In genomic region chr15:79185199-79185598, GRCh38 we compare ENCODE assay signal across 9 cellular contexts.
A peak's percentile ranks its signal among the peaks of the same experiment; 100 is the strongest.
DNase-seq lines count a peak whose midpoint lies in the region; FAIRE-seq and TF ChIP-seq lines count a peak whose summit lies in the region.
"Had no signal": no experiment of that assay in that cellular context is flagged by ENCODE, and none has a peak within 500 bp of the region (broad histone marks: within the 10 kb centered on the region; RNA-seq: fewer than 3 reads in every experiment).

No MANE protein-coding gene starts in this region.

- no peaks in the 10 kb centered on the region for H3K79me2 ChIP-seq in Loucy (ENCODE audit: insufficient read depth, low read length)

- H3K27me3 ChIP-seq in Loucy (ENCODE audit: insufficient read depth, low read length, poor library complexity, severe bottlenecking) (no peaks in the 10 kb centered on the region), bronchial epithelial cell (ENCODE audit: control insufficient read depth, insufficient read depth, low read length) (peaks cover under 1% of the 10 kb centered on the region)

- no peak overlapping the region for H3K27ac Mint-ChIP-seq in chondrocyte (ENCODE audit: unreplicated experiment)
- H3K27ac Mint-ChIP-seq: mesothelial cell of epicardium had no signal

- H3K9ac ChIP-seq in Loucy (ENCODE audit: low read depth, low read length, poor library complexity, severe bottlenecking) = no peak overlapping the region

- no peaks in the 10 kb centered on the region for H3K36me3 ChIP-seq in Loucy (ENCODE audit: insufficient read depth, low read length)
- no peaks in the 10 kb centered on the region for H3K36me3 ChIP-seq in bronchial epithelial cell (ENCODE audit: control insufficient read depth, insufficient read depth, low read length)

- no peaks in the 10 kb centered on the region for H4K20me1 ChIP-seq in Loucy (ENCODE audit: insufficient read depth, low read length, poor library complexity, severe bottlenecking)

- no peak overlapping the region for H3K4me2 ChIP-seq in Loucy (ENCODE audit: low read depth, low read length, poor library complexity, severe bottlenecking)

- TF ChIP-seq CTCF in GM12864 (IDR thresholded peaks at IDR 0.05; ENCODE audit: low read depth, low read length, missing control alignments) (peak; percentile 59), Loucy (conservative IDR thresholded peaks at IDR 0.05; ENCODE audit: low read length) (peak; percentile 50), bronchial epithelial cell (IDR thresholded peaks at IDR 0.05; ENCODE audit: insufficient read depth, low read length, severe bottlenecking) (peak; percentile 43), chondrocyte (IDR thresholded peaks at IDR 0.05) (no peak)

- peaks cover 3% of the 10 kb centered on the region for H3K4me1 Mint-ChIP-seq in chondrocyte (ENCODE audit: low read depth)
- H3K4me1 Mint-ChIP-seq: mesothelial cell of epicardium had no signal

- no peaks in the 10 kb centered on the region for H3K4me1 ChIP-seq in Loucy (ENCODE audit: insufficient read depth, low read length, poor library complexity, severe bottlenecking)

- no peaks in the 10 kb centered on the region for H3K36me3 Mint-ChIP-seq in chondrocyte (ENCODE audit: low read depth)
- H3K36me3 Mint-ChIP-seq: mesothelial cell of epicardium had no signal

- no peak overlapping the region for H3K4me3 Mint-ChIP-seq in chondrocyte (ENCODE audit: unreplicated experiment)
- H3K4me3 Mint-ChIP-seq: mesothelial cell of epicardium had no signal

- H3K9me3 Mint-ChIP-seq in chondrocyte (ENCODE audit: low read depth) = no peaks in the 10 kb centered on the region
- H3K9me3 Mint-ChIP-seq: mesothelial cell of epicardium had no signal

- FAIRE-seq in bronchial epithelial cell (lab: Jason Lieb, UNC) = no peak

- H3K9me2 ChIP-seq in Loucy (replicated peaks; ENCODE audit: low read depth, low read length) = no peaks in the 10 kb centered on the region

- H3K27me3 Mint-ChIP-seq in chondrocyte (ENCODE audit: low read depth) = peaks cover 13% of the 10 kb centered on the region

- DNase-seq in GM12864 (ENCODE audit: low read depth) (no peak), bronchial epithelial cell (ENCODE audit: low read depth) (no peak), UCSD-AML1 (lab: John Stamatoyannopoulos, UW; ENCODE audit: unreplicated experiment) (no peak), retina (no peak), activated gamma-delta T cell treated with Interleukin-2 at 50 U/mL for 16 hours (no peak), chondrocyte (ENCODE audit: low spot score) (no peak)
- DNase-seq in stimulated activated CD4-positive, alpha-beta T cell treated with anti-CD3 and anti-CD28 coated beads, Interleukin-15, amount 100 ng/mL, for 24 hours = peak; percentile 52

- H3F3A ChIP-seq in Loucy (ENCODE audit: low read depth) = no peaks in the 10 kb centered on the region

- H3K4me3 ChIP-seq in GM12864 (ENCODE audit: low read depth, low read length) = no peak overlapping the region
- no peak overlapping the region for H3K4me3 ChIP-seq in Loucy (ENCODE audit: low read length, poor library complexity, severe bottlenecking)
- no peak overlapping the region for H3K4me3 ChIP-seq in bronchial epithelial cell (ENCODE audit: low read depth, low read length)

- no peak overlapping the region for H2AFZ ChIP-seq in Loucy (ENCODE audit: low read length)

- H3K9me3 ChIP-seq in Loucy (ENCODE audit: insufficient read depth, low read depth, low read length) = no peaks in the 10 kb centered on the region
